8 cellular contexts compared by ENCODE assay signal in genomic region chr6:26172496-26172958, GRCh38.
DNase-seq lines count a peak whose midpoint lies in the region; ATAC-seq and TF ChIP-seq lines count a peak whose summit lies in the region.

No MANE protein-coding gene starts in this region.

- DNase-seq in AG08395 (ENCODE audit: low spot score) (peak; percentile 32), T follicular helper cell (ENCODE audit: low read depth) (peak; percentile 23), mucosa of gallbladder (ENCODE audit: low spot score) (peak; percentile 19), uterus (no peak)

- H3K9me3 ChIP-seq in endocrine pancreas (ENCODE audit: control insufficient read depth, low read length) (no peaks in the 10 kb centered on the region), uterus (no peaks in the 10 kb centered on the region)

- no peaks in the 10 kb centered on the region for H3K36me3 ChIP-seq in endocrine pancreas (ENCODE audit: control insufficient read depth, insufficient read depth, low read length)
- H3K36me3 ChIP-seq in uterus, result no peaks in the 10 kb centered on the region

- no peak for TF ChIP-seq CTCF in uterus (IDR thresholded peaks at IDR 0.05)

- TF ChIP-seq RAD21 in Ishikawa (IDR thresholded peaks at IDR 0.05; ENCODE audit: low read depth), result no peak

- no peaks in the 10 kb centered on the region for H3K27me3 ChIP-seq in endocrine pancreas (ENCODE audit: control insufficient read depth, insufficient read depth, low read length)
- no peaks in the 10 kb centered on the region for H3K27me3 ChIP-seq in uterus

- peak overlapping the region; percentile 99 to 100 for H3K27ac ChIP-seq in uterus

- TF ChIP-seq POLR2A in GM18526 (IDR thresholded peaks at IDR 0.05; ENCODE audit: extremely low read depth, insufficient read length), result peak; percentile 38
- no peak for TF ChIP-seq POLR2A in uterus (IDR thresholded peaks at IDR 0.05)

- H3K4me1 ChIP-seq in endocrine pancreas (ENCODE audit: control insufficient read depth, insufficient read depth, low read length), result peaks cover 3% of the 10 kb centered on the region
- H3K4me1 ChIP-seq in uterus, result no peaks in the 10 kb centered on the region

- intact Hi-C loops in uterus (cut with DNase I; ENCODE audit: low total_unique reads), result no loop called here

- no peak for ATAC-seq in HG03571 (IDR thresholded peaks at IDR 0.05; ENCODE audit: unreplicated experiment)

- peak overlapping the region; percentile 71 for H3K9ac ChIP-seq in endocrine pancreas (ENCODE audit: control insufficient read depth, insufficient read depth, low read length)

- TF ChIP-seq EP300 in Ishikawa (IDR thresholded peaks at IDR 0.05; ENCODE audit: borderline replicate concordance), result no peak

- H3K4me3 ChIP-seq in endocrine pancreas (ENCODE audit: control insufficient read depth, insufficient read depth, low read length) (peak overlapping the region; percentile 89), uterus (peak overlapping the region; percentile 86 to 88)

TF ChIP-seq in Ishikawa, 13 proteins besides CTCF, POLR2A, EP300 and RAD21:
- no peak for TF ChIP-seq CREB1 (IDR thresholded peaks at IDR 0.05; ENCODE audit: low read depth)
- TF ChIP-seq FOXM1 (IDR thresholded peaks at IDR 0.05; ENCODE audit: borderline replicate concordance, low read depth), result peak; percentile 55; the same call in 1 of the 2 replicates
- peak; percentile 60; the same call in 1 of the 2 replicates for TF ChIP-seq YY1 (IDR thresholded peaks at IDR 0.05; ENCODE audit: low read depth)

Comparison
In these comparisons a context has a peak if more than half of its experiments do, and no peak if none do; other contexts are left out.
1. DNase-seq: peak in AG08395 (single experiment), T follicular helper cell (single experiment) and mucosa of gallbladder (single experiment); none in uterus (0 of 2).